ENCODE assay signal across 8 cellular contexts in genomic region chr11:77473801-77474508, GRCh38. TPM values are rescaled to one million over a fixed set of nuclear protein-coding genes. Genes with fewer than 3 reads are reported as not detected.
A peak's percentile ranks its signal among the peaks of the same experiment; 100 is the strongest.
DNase-seq lines count a peak whose midpoint lies in the region; ATAC-seq and TF ChIP-seq lines count a peak whose summit lies in the region.

Gene PAK1, minus strand, starts transcription at chr11:77474094. Its CDS starts 81,574 bp downstream, at chr11:77392520.

- WGBS in trophoblast cell (ENCODE audit: extremely low coverage, insufficient coverage, insufficient read length): no CpG with 5 or more reads among the region's 65 CpGs

- H4K8ac ChIP-seq in trophoblast cell (ENCODE audit: low read depth, low read length): peak within 1 kb of the TSS; percentile 100

- H3K4me3 Mint-ChIP-seq in activated naive CD8-positive, alpha-beta T cell treated with anti-CD3 and anti-CD28 coated beads, Interleukin-2, amount 50 U/mL, for 24 hours: peak within 1 kb of the TSS; percentile 81

- H3K4me3 ChIP-seq in GM06990 (replicated peaks; ENCODE audit: low read depth, low read length) (peak within 1 kb of the TSS; percentile 81), HFF-Myc (replicated peaks; ENCODE audit: low read depth, low read length) (peak within 1 kb of the TSS; percentile 42), SU-DHL-6 (ENCODE audit: insufficient read depth, low read length, poor library complexity, severe bottlenecking) (peak within 1 kb of the TSS; percentile 42), trophoblast cell (ENCODE audit: low read depth, low read length) (peak within 1 kb of the TSS; percentile 84), tibial artery (peak within 1 kb of the TSS; percentile 59 to 63)

- H2AK5ac ChIP-seq in trophoblast cell (ENCODE audit: low read length): peak within 1 kb of the TSS; percentile 96

- DNase-seq in GM06990 (ENCODE audit: extremely low read depth, insufficient read length) (peak; percentile 85), HFF-Myc (ENCODE audit: extremely low read depth, low read depth) (peak; percentile 43), NCI-H1048 (lab: John Stamatoyannopoulos, UW) (peak; percentile 52), cardiac septum (ENCODE audit: low spot score) (peak; percentile 93), trophoblast cell (peak; percentile 99 to 100), tibial artery (peak; percentile 49 to 85)
- peak; percentile 88 for DNase-seq in activated naive CD8-positive, alpha-beta T cell treated with anti-CD3 and anti-CD28 coated beads, Interleukin-2, amount 50 U/mL, for 24 hours

- H3K9me3 ChIP-seq in SU-DHL-6 (ENCODE audit: insufficient read depth, low read length) (no peaks in the 10 kb centered on the region), trophoblast cell (ENCODE audit: insufficient read depth, low read depth, low read length) (no peaks in the 10 kb centered on the region), tibial artery (no peaks in the 10 kb centered on the region)

- H4K20me1 ChIP-seq in SU-DHL-6 (ENCODE audit: low read depth, low read length): no peaks in the 10 kb centered on the region

- H4K12ac ChIP-seq in trophoblast cell (ENCODE audit: low read depth, low read length): peak within 1 kb of the TSS; percentile 79

- peak within 1 kb of the TSS; percentile 95 for H4K91ac ChIP-seq in trophoblast cell (ENCODE audit: low read depth, low read length)

- H3K27ac Mint-ChIP-seq in activated naive CD8-positive, alpha-beta T cell treated with anti-CD3 and anti-CD28 coated beads, Interleukin-2, amount 50 U/mL, for 24 hours: peak within 1 kb of the TSS; percentile 79

- peaks cover 17% of the 10 kb centered on the region for H3K4me1 Mint-ChIP-seq in activated naive CD8-positive, alpha-beta T cell treated with anti-CD3 and anti-CD28 coated beads, Interleukin-2, amount 50 U/mL, for 24 hours

- H2BK120ac ChIP-seq in trophoblast cell (ENCODE audit: insufficient read depth, low read length, poor library complexity): peak within 1 kb of the TSS; percentile 97

- no peaks in the 10 kb centered on the region for H3K9me3 Mint-ChIP-seq in activated naive CD8-positive, alpha-beta T cell treated with anti-CD3 and anti-CD28 coated beads, Interleukin-2, amount 50 U/mL, for 24 hours

- H3K4me1 ChIP-seq in trophoblast cell (ENCODE audit: control insufficient read depth in 1 of 2, insufficient read depth in 2 of 2, low read length in 2 of 2): peaks cover 8 to 11% of the 10 kb centered on the region in 2 experiments
- peaks cover 0 to 20% (median 10%) of the 10 kb centered on the region in 4 donors for H3K4me1 ChIP-seq in tibial artery

- H3K23ac ChIP-seq in trophoblast cell (ENCODE audit: low read length): no peak within 1 kb of the TSS

- H3K9ac ChIP-seq in SU-DHL-6 (ENCODE audit: low read length) (no peak within 1 kb of the TSS), trophoblast cell (ENCODE audit: low read length) (peak within 1 kb of the TSS; percentile 82)

- no peaks in the 10 kb centered on the region for H3K36me3 Mint-ChIP-seq in activated naive CD8-positive, alpha-beta T cell treated with anti-CD3 and anti-CD28 coated beads, Interleukin-2, amount 50 U/mL, for 24 hours (ENCODE audit: low read depth)

- peak within 1 kb of the TSS; percentile 49 for H3K4me2 ChIP-seq in SU-DHL-6 (ENCODE audit: low read depth, low read length, poor library complexity, severe bottlenecking)
- peak within 1 kb of the TSS; percentile 56 for H3K4me2 ChIP-seq in trophoblast cell (ENCODE audit: low read length)

- peak within 1 kb of the TSS; percentile 76 for H2BK12ac ChIP-seq in trophoblast cell (ENCODE audit: low read length)

- H3K18ac ChIP-seq in trophoblast cell (ENCODE audit: low read length): peak within 1 kb of the TSS; percentile 100

- peaks cover 13% of the 10 kb centered on the region for H3K27me3 Mint-ChIP-seq in activated naive CD8-positive, alpha-beta T cell treated with anti-CD3 and anti-CD28 coated beads, Interleukin-2, amount 50 U/mL, for 24 hours

- peak within 1 kb of the TSS; percentile 100 for H3K14ac ChIP-seq in trophoblast cell (ENCODE audit: low read length)

- H3K27ac ChIP-seq in SU-DHL-6 (ENCODE audit: low read depth, low read length) (no peak within 1 kb of the TSS), trophoblast cell (ENCODE audit: low read depth, low read length) (peak within 1 kb of the TSS; percentile 81), tibial artery (peak within 1 kb of the TSS; percentile 53 to 57)

- intact Hi-C loops in cardiac septum (cut with DNase I) (no loop called here), tibial artery (cut with DNase I; ENCODE audit: low total_unique reads) (no loop called here)

- H2AFZ ChIP-seq in SU-DHL-6 (ENCODE audit: low read depth, low read length, severe bottlenecking) (peak within 1 kb of the TSS; percentile 58), trophoblast cell (ENCODE audit: insufficient read depth, low read length, poor library complexity) (peak within 1 kb of the TSS; percentile 98)

- H3K27me3 ChIP-seq in GM06990 (replicated peaks; ENCODE audit: control insufficient read depth, insufficient read depth, low read length): no peaks in the 10 kb centered on the region
- H3K27me3 ChIP-seq in SU-DHL-6 (ENCODE audit: low read length): no peaks in the 10 kb centered on the region
- H3K27me3 ChIP-seq in trophoblast cell (ENCODE audit: insufficient read depth, low read length): no peaks in the 10 kb centered on the region
- peaks cover 0 to 5% of the 10 kb centered on the region in 2 donors for H3K27me3 ChIP-seq in tibial artery

- TF ChIP-seq CTCF in GM06990 (IDR thresholded peaks at IDR 0.05; ENCODE audit: insufficient read depth, low read length, poor library complexity, severe bottlenecking) (peak; percentile 58), HFF-Myc (IDR thresholded peaks at IDR 0.05; ENCODE audit: low read depth, low read length, missing control alignments) (no peak), SU-DHL-6 (IDR thresholded peaks at IDR 0.05; ENCODE audit: insufficient read depth, low read length, poor library complexity, severe bottlenecking) (no peak), tibial artery (IDR thresholded peaks at IDR 0.05) (no peak)

- peaks cover 17% of the 10 kb centered on the region for H3K79me1 ChIP-seq in trophoblast cell (ENCODE audit: low read length)

- H3K9me2 ChIP-seq in SU-DHL-6 (replicated peaks; ENCODE audit: insufficient read depth, low read length): no peaks in the 10 kb centered on the region

- H3F3A ChIP-seq in SU-DHL-6 (ENCODE audit: insufficient read depth): no peaks in the 10 kb centered on the region

- ATAC-seq in activated naive CD8-positive, alpha-beta T cell treated with anti-CD3 and anti-CD28 coated beads, Interleukin-2, amount 50 U/mL, for 24 hours: peak; percentile 66

- H3K36me3 ChIP-seq in GM06990 (ENCODE audit: control insufficient read depth, insufficient read depth, low read length) (no peaks in the 10 kb centered on the region), SU-DHL-6 (ENCODE audit: low read length) (no peaks in the 10 kb centered on the region), trophoblast cell (ENCODE audit: control insufficient read depth in 1 of 2, insufficient read depth in 2 of 2, low read length in 2 of 2) (no peaks in the 10 kb centered on the region), tibial artery (no peaks in the 10 kb centered on the region)

- H2BK5ac ChIP-seq in trophoblast cell (ENCODE audit: low read depth, low read length, poor library complexity): peak within 1 kb of the TSS; percentile 99

- H3K79me2 ChIP-seq in SU-DHL-6 (ENCODE audit: insufficient read depth, low read length) (no peaks in the 10 kb centered on the region), trophoblast cell (ENCODE audit: control insufficient read depth, insufficient read depth, low read length, poor library complexity) (peaks cover 9% of the 10 kb centered on the region)

- H3K4ac ChIP-seq in trophoblast cell (ENCODE audit: low read depth, low read length): peak within 1 kb of the TSS; percentile 99

RNA-seq across cellular contexts. Expression of gene PAK1, which starts in this region (rescaled TPM):
- total RNA-seq in cardiac septum: 16.5 TPM
- 78.2 and 82.1 TPM in 2 replicates for polyA plus RNA-seq in trophoblast cell (2013)

Comparison
In these comparisons a context has a peak if more than half of its experiments do, and no peak if none do; other contexts are left out.
1. DNase-seq: peak in every context shown above with its lines; median percentile 100 in trophoblast cell; 93 in cardiac septum; 88 in activated naive CD8-positive, alpha-beta T cell treated with anti-CD3 and anti-CD28 coated beads, Interleukin-2, amount 50 U/mL, for 24 hours; 85 in GM06990; 67 in tibial artery; 52 in NCI-H1048; 43 in HFF-Myc.